In genomic region chr9:78881295-78881694, GRCh38 we compare ENCODE assay signal across 39 cellular contexts.
"Had no signal": no experiment of that assay in that cellular context is flagged by ENCODE, and none has a peak within 500 bp of the region (broad histone marks: within the 10 kb centered on the region; RNA-seq: fewer than 3 reads in every experiment).

No MANE protein-coding gene starts in this region.

- H3K36me3 Mint-ChIP-seq: activated CD4-positive, alpha-beta memory T cell treated with anti-CD3 and anti-CD28 coated beads for 36 hours; activated naive CD4-positive, alpha-beta T cell treated with anti-CD3 and anti-CD28 coated beads, Interleukin-2, amount 50 U/mL, for 72 hours; activated naive CD8-positive, alpha-beta T cell treated with anti-CD3 and anti-CD28 coated beads for 36 hours; T-cell had no signal

- H3K9me3 ChIP-seq: adrenal gland, body of pancreas had no signal

- H3K4me1 Mint-ChIP-seq: activated B cell treated with CpG ODN at 0.5 μM for 24 hours; activated CD4-positive, alpha-beta T cell treated with anti-CD3 and anti-CD28 coated beads, Interleukin-2, amount 10 ng/mL, durations not matched to agents 24 days and 14 days; activated naive CD8-positive, alpha-beta T cell treated with anti-CD3 and anti-CD28 coated beads for 36 hours; activated T-helper 17 cell treated with anti-CD3 and anti-CD28 coated beads, Interleukin-2, amount 50 U/mL, for 72 hours; central memory CD8-positive, alpha-beta T cell; T-cell; T-helper 17 cell had no signal

- H3K9me3 Mint-ChIP-seq: activated B cell treated with CpG ODN at 0.5 μM for 24 hours; activated CD4-positive, alpha-beta memory T cell treated with anti-CD3 and anti-CD28 coated beads for 36 hours; activated CD4-positive, alpha-beta T cell treated with anti-CD3 and anti-CD28 coated beads, Interleukin-2, amount 10 ng/mL, durations not matched to agents 24 days and 14 days; activated CD8-positive, alpha-beta T cell treated with anti-CD3 and anti-CD28 coated beads for 36 hours; activated naive CD4-positive, alpha-beta T cell treated with anti-CD3 and anti-CD28 coated beads for 36 hours; activated T-cell treated with anti-CD3 and anti-CD28 coated beads, Interleukin-2, amount 50 U/mL, for 4 hours; activated T-helper 1 cell treated with anti-CD3 and anti-CD28 coated beads, Interleukin-12 subunit alpha, Interleukin-12 subunit beta, Interleukin-2, Interleukin-4 antibody, amounts not matched to agents 30 ng/mL and 10 ng/mL and 1 ng/mL, durations not matched to agents 14 hours and 24 hours and 36 hours; T-cell; T-helper 2 cell treated with Interferon-gamma antibody and Interleukin-4, amounts not matched to agents 5 μg/mL and 100 μg/mL, for 36 hours had no signal

- H3K36me3 ChIP-seq: adrenal gland, brain microvascular endothelial cell, cardiac muscle cell had no signal

- H3K4me3 Mint-ChIP-seq: activated B cell treated with CpG ODN at 0.5 μM for 24 hours; activated CD4-positive, alpha-beta memory T cell treated with anti-CD3 and anti-CD28 coated beads for 36 hours; activated CD4-positive, alpha-beta T cell treated with anti-CD3 and anti-CD28 coated beads, Interleukin-2, amount 10 ng/mL, durations not matched to agents 24 days and 14 days; activated CD8-positive, alpha-beta T cell treated with anti-CD3 and anti-CD28 coated beads for 36 hours; activated naive CD4-positive, alpha-beta T cell treated with anti-CD3 and anti-CD28 coated beads for 36 hours; activated naive CD8-positive, alpha-beta T cell treated with anti-CD3 and anti-CD28 coated beads for 36 hours; activated T-cell treated with anti-CD3 and anti-CD28 coated beads, Interleukin-2, amount 50 U/mL, for 4 hours; activated T-cell treated with anti-CD3 and anti-CD28 coated beads, Interleukin-2, amount 50 U/mL, for 72 hours; activated T-helper 1 cell treated with anti-CD3 and anti-CD28 coated beads, Interleukin-12 subunit alpha, Interleukin-12 subunit beta, Interleukin-2, Interleukin-4 antibody, amounts not matched to agents 30 ng/mL and 10 ng/mL and 1 ng/mL, durations not matched to agents 14 hours and 24 hours and 36 hours; activated T-helper 17 cell treated with anti-CD3 and anti-CD28 coated beads, Interleukin-2, amount 50 U/mL, for 72 hours; central memory CD8-positive, alpha-beta T cell; T-cell; T-helper 17 cell; T-helper 2 cell treated with Interferon-gamma antibody and Interleukin-4, amounts not matched to agents 5 μg/mL and 100 μg/mL, for 36 hours had no signal

- H3K27ac Mint-ChIP-seq: activated B cell treated with CpG ODN at 0.5 μM for 24 hours; activated CD4-positive, alpha-beta memory T cell treated with anti-CD3 and anti-CD28 coated beads for 36 hours; activated CD4-positive, alpha-beta T cell treated with anti-CD3 and anti-CD28 coated beads, Interleukin-2, amount 10 ng/mL, durations not matched to agents 24 days and 14 days; activated CD8-positive, alpha-beta T cell treated with anti-CD3 and anti-CD28 coated beads for 36 hours; activated naive CD4-positive, alpha-beta T cell treated with anti-CD3 and anti-CD28 coated beads for 36 hours; activated naive CD4-positive, alpha-beta T cell treated with anti-CD3 and anti-CD28 coated beads, Interleukin-2, amount 50 U/mL, for 72 hours; activated naive CD8-positive, alpha-beta T cell treated with anti-CD3 and anti-CD28 coated beads for 36 hours; activated T-cell treated with anti-CD3 and anti-CD28 coated beads, Interleukin-2, amount 50 U/mL, for 72 hours; activated T-helper 1 cell treated with anti-CD3 and anti-CD28 coated beads, Interleukin-12 subunit alpha, Interleukin-12 subunit beta, Interleukin-2, Interleukin-4 antibody, amounts not matched to agents 30 ng/mL and 10 ng/mL and 1 ng/mL, durations not matched to agents 14 hours and 24 hours and 36 hours; activated T-helper 17 cell treated with anti-CD3 and anti-CD28 coated beads, Interleukin-2, amount 50 U/mL, for 72 hours; T-cell; T-helper 17 cell; T-helper 2 cell treated with Interferon-gamma antibody and Interleukin-4, amounts not matched to agents 5 μg/mL and 100 μg/mL, for 36 hours had no signal

- H3K4me3 ChIP-seq: adrenal gland, body of pancreas, cardiac muscle cell had no signal

- ATAC-seq: activated CD8-positive, alpha-beta T cell treated with anti-CD3 and anti-CD28 coated beads for 36 hours; activated naive CD4-positive, alpha-beta T cell treated with anti-CD3 and anti-CD28 coated beads, Interleukin-2, amount 50 U/mL, for 72 hours; activated T-cell treated with anti-CD3 and anti-CD28 coated beads, Interleukin-2, amount 50 U/mL, for 4 hours; activated T-cell treated with anti-CD3 and anti-CD28 coated beads, Interleukin-2, amount 50 U/mL, for 72 hours; activated T-helper 17 cell treated with anti-CD3 and anti-CD28 coated beads, Interleukin-2, amount 50 U/mL, for 72 hours; body of pancreas; T-cell; T-helper 17 cell had no signal

- H3K27ac ChIP-seq: adrenal gland, body of pancreas, brain microvascular endothelial cell, cardiac muscle cell, VCaP had no signal

- H3K4me1 ChIP-seq: adrenal gland, body of pancreas had no signal

- FAIRE-seq: astrocyte, bronchial epithelial cell, TTC549 had no signal

- DNase-seq: activated B cell treated with CpG ODN at 0.5 μM for 24 hours; activated CD4-positive, alpha-beta memory T cell treated with anti-CD3 and anti-CD28 coated beads for 36 hours; activated CD4-positive, alpha-beta T cell treated with anti-CD3 and anti-CD28 coated beads for 4 hours; activated CD4-positive, alpha-beta T cell treated with anti-CD3 and anti-CD28 coated beads, Interleukin-2, amount 10 ng/mL, durations not matched to agents 24 days and 14 days; activated CD4-positive, alpha-beta T cell treated with anti-CD3 and anti-CD28 coated beads, Interleukin-2, amount 50 U/mL, for 1 hour; activated CD4-positive, alpha-beta T cell treated with anti-CD3 and anti-CD28 coated beads, Interleukin-2, amount 50 U/mL, for 4 hours; activated CD4-positive, CD25-positive, alpha-beta regulatory T cell treated with anti-CD3 and anti-CD28 coated beads, Interleukin-2, amount 50 U/mL, for 72 hours; activated CD8-positive, alpha-beta memory T cell treated with anti-CD3 and anti-CD28 coated beads, Interleukin-2, amount 50 U/mL, for 4 hours; activated CD8-positive, alpha-beta T cell treated with anti-CD3 and anti-CD28 coated beads for 36 hours; activated effector memory CD4-positive, alpha-beta T cell treated with anti-CD3 and anti-CD28 coated beads, Interleukin-2, amount 50 U/mL, for 16 hours; activated gamma-delta T cell treated with Interleukin-2 at 50 U/mL for 16 hours; activated naive CD4-positive, alpha-beta T cell; activated naive CD4-positive, alpha-beta T cell treated with anti-CD3 and anti-CD28 coated beads for 36 hours; activated naive CD4-positive, alpha-beta T cell treated with anti-CD3 and anti-CD28 coated beads, Interleukin-2, amount 50 U/mL, for 16 hours; activated naive CD8-positive, alpha-beta T cell treated with anti-CD3 and anti-CD28 coated beads for 36 hours; activated T-cell treated with anti-CD3 and anti-CD28 coated beads for 4 hours; activated T-cell treated with anti-CD3 and anti-CD28 coated beads, Interleukin-2, amount 50 U/mL, for 1 hour; activated T-cell treated with anti-CD3 and anti-CD28 coated beads, Interleukin-2, amount 50 U/mL, for 4 hours; activated T-cell treated with anti-CD3 and anti-CD28 coated beads, Interleukin-2, amount 50 U/mL, for 72 hours; adrenal gland; amniotic stem cell; aorta; body of pancreas; brain microvascular endothelial cell; caudate nucleus; cerebellar nuclear complex; T-cell; T-helper 17 cell; T-helper 9 cell had no signal

- H3K27me3 Mint-ChIP-seq: activated B cell treated with CpG ODN at 0.5 μM for 24 hours; activated CD4-positive, alpha-beta memory T cell treated with anti-CD3 and anti-CD28 coated beads for 36 hours; activated CD4-positive, alpha-beta T cell treated with anti-CD3 and anti-CD28 coated beads, Interleukin-2, amount 10 ng/mL, durations not matched to agents 24 days and 14 days; activated CD8-positive, alpha-beta T cell treated with anti-CD3 and anti-CD28 coated beads for 36 hours; activated naive CD8-positive, alpha-beta T cell treated with anti-CD3 and anti-CD28 coated beads for 36 hours; activated T-helper 17 cell treated with anti-CD3 and anti-CD28 coated beads, Interleukin-2, amount 50 U/mL, for 72 hours; central memory CD8-positive, alpha-beta T cell; T-cell; T-helper 17 cell had no signal
